14 cellular contexts compared by ENCODE assay signal in the genomic region with DNA sequence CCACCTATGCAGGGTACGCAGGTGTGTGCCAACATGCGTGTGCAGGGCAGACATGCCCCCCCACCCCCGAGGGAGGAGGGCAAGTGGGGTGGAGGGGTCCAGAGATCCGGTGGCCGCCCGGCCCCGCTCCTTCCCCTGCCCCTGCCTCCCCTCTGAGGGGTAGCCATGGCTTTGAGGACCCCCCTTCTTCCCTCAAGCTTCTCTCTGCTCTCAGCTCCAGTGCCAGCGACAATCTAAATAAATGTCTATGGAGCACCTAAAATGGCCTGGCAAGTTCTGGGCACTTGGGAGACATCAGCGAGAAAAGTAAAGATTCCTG.
A peak's percentile ranks its signal among the peaks of the same experiment; 100 is the strongest.
DNase-seq lines count a peak whose midpoint lies in the region; ATAC-seq and TF ChIP-seq lines count a peak whose summit lies in the region.
"Had no signal": no experiment of that assay in that cellular context is flagged by ENCODE, and none has a peak within 500 bp of the region (broad histone marks: within the 10 kb centered on the region; RNA-seq: fewer than 3 reads in every experiment).

No MANE protein-coding gene starts in this region.

- H3K27ac ChIP-seq in RWPE1 (peak overlapping the region; percentile 98), esophagus (ENCODE audit: low read depth in 2 of 2, low read length in 1 of 2) (peak overlapping the region; percentile 25 to 91), spleen (peak overlapping the region; percentile 85 to 99 (median 94))
- H3K27ac ChIP-seq: thoracic aorta had no signal

- no peak for ATAC-seq in HG03139 (IDR thresholded peaks at IDR 0.05; ENCODE audit: unreplicated experiment)
- ATAC-seq: K562 had no signal

- CTCF ChIA-PET in RWPE1 (lab: Yijun Ruan, JAX) = interaction anchor here (0.6 to 0.8 kb wide), 2 partner anchors 159 to 160 kb away, joined by 4 to 5 read pairs; no protein-coding TSS in a partner anchor

- intact Hi-C loops in spleen (cut with DNase I; ENCODE audit: low total_unique reads) = loop anchor here (5.0 kb wide), 1 partner anchor 88 kb away; no protein-coding TSS in a partner anchor
- intact Hi-C loops in head of caudate nucleus (cut with DNase I) = no loop called here

- no peaks in the 10 kb centered on the region for H3K27me3 Mint-ChIP-seq in T-helper 1 cell treated with Interleukin-12 subunit alpha and Interleukin-12 subunit beta and Interleukin-4 antibody, amounts not matched to agents 30 μg/mL and 1 μg/mL, for 36 hours (ENCODE audit: low read depth)

- H3K27ac Mint-ChIP-seq in T-helper 1 cell treated with Interleukin-12 subunit alpha and Interleukin-12 subunit beta and Interleukin-4 antibody, amounts not matched to agents 30 μg/mL and 1 μg/mL, for 36 hours = peak overlapping the region; percentile 97

- POLR2A ChIA-PET in RWPE1 (lab: Yijun Ruan, JAX; ENCODE audit: low non-redundant PET) = interaction anchor here (0.7 kb wide), 1 partner anchor 57 kb away, joined by 15 read pairs; no protein-coding TSS in a partner anchor

- TF ChIP-seq CTCF in RWPE1 (conservative IDR thresholded peaks at IDR 0.05; ENCODE audit: low read depth) = no peak
- TF ChIP-seq CTCF in spleen (IDR thresholded peaks at IDR 0.05 in 8 of 11, conservative IDR thresholded peaks at IDR 0.05 in 3 of 11) = no peak

- H3K4me1 Mint-ChIP-seq in T-helper 1 cell treated with Interleukin-12 subunit alpha and Interleukin-12 subunit beta and Interleukin-4 antibody, amounts not matched to agents 30 μg/mL and 1 μg/mL, for 36 hours (ENCODE audit: low read depth) = peaks cover 84% of the 10 kb centered on the region

- no peak for TF ChIP-seq POLR2A in spleen (IDR thresholded peaks at IDR 0.05)

- H3K36me3 ChIP-seq in esophagus (ENCODE audit: control insufficient read depth in 2 of 2, insufficient read depth in 2 of 2, low read length in 1 of 2) (peaks cover 0 to 3% of the 10 kb centered on the region in 2 donors), spleen (no peaks in the 10 kb centered on the region)
- H3K36me3 ChIP-seq: ascending aorta, thoracic aorta had no signal

- no peaks in the 10 kb centered on the region for H3K9me3 Mint-ChIP-seq in T-helper 1 cell treated with Interleukin-12 subunit alpha and Interleukin-12 subunit beta and Interleukin-4 antibody, amounts not matched to agents 30 μg/mL and 1 μg/mL, for 36 hours
- H3K9me3 Mint-ChIP-seq: nephron had no signal

- WGBS in esophagus, 2 donors = 74 to 79% methylated on average over 9 of the region's 9 CpGs
- WGBS in spleen, 5 donors = 43 to 85% (median 53%) methylated on average over 5 to 9 of the region's 9 CpGs

- H3K4me3 ChIP-seq in esophagus (ENCODE audit: low read depth in 1 of 2, low read length in 2 of 2) (no peak overlapping the region), spleen (peak overlapping the region in 1 of 8 donors; percentile 49)
- H3K4me3 ChIP-seq: ascending aorta, K562, thoracic aorta had no signal

- H3K4me3 Mint-ChIP-seq in T-helper 1 cell treated with Interleukin-12 subunit alpha and Interleukin-12 subunit beta and Interleukin-4 antibody, amounts not matched to agents 30 μg/mL and 1 μg/mL, for 36 hours = peak overlapping the region; percentile 31
- H3K4me3 Mint-ChIP-seq: nephron had no signal

- peaks cover 16% of the 10 kb centered on the region for H3K36me3 Mint-ChIP-seq in T-helper 1 cell treated with Interleukin-12 subunit alpha and Interleukin-12 subunit beta and Interleukin-4 antibody, amounts not matched to agents 30 μg/mL and 1 μg/mL, for 36 hours (ENCODE audit: low read depth)

- H3K4me1 ChIP-seq in esophagus (ENCODE audit: control insufficient read depth in 2 of 2, insufficient read depth in 2 of 2, low read length in 1 of 2) (peaks cover 6 to 38% of the 10 kb centered on the region in 2 donors), spleen (peaks cover 68 to 100% (median 93%) of the 10 kb centered on the region in 6 donors)

- H3K27me3 ChIP-seq in esophagus (ENCODE audit: control insufficient read depth in 1 of 2, insufficient read depth in 2 of 2, low read length in 2 of 2) = no peaks in the 10 kb centered on the region
- no peaks in the 10 kb centered on the region for H3K27me3 ChIP-seq in spleen (replicated peaks in 1 of 7)
- H3K27me3 ChIP-seq: ascending aorta had no signal

- H3K9me3 ChIP-seq in esophagus (ENCODE audit: control insufficient read depth in 2 of 2, insufficient read depth in 1 of 2, low read depth in 1 of 2, low read length in 1 of 2) = no peaks in the 10 kb centered on the region
- H3K9me3 ChIP-seq in spleen = no peaks in the 10 kb centered on the region
- H3K9me3 ChIP-seq: ascending aorta, thoracic aorta had no signal

- no peak for DNase-seq in T-helper 1 cell
- no peak for DNase-seq in RWPE1 (ENCODE audit: low spot score)
- DNase-seq in spleen = no peak
- DNase-seq in head of caudate nucleus = no peak
- no peak for DNase-seq in iPS-NIHi11 (ENCODE audit: low spot score)
- DNase-seq: 8988T, NCI-H187 treated with DMSO at 0.1 percent for 48 hours had no signal
